ENCODE assay signal across 16 cellular contexts in genomic region chr5:111386832-111387162, GRCh38.
DNase-seq lines count a peak whose midpoint lies in the region; ATAC-seq and TF ChIP-seq lines count a peak whose summit lies in the region.
"Had no signal": no experiment of that assay in that cellular context is flagged by ENCODE, and none has a peak within 500 bp of the region (broad histone marks: within the 10 kb centered on the region; RNA-seq: fewer than 3 reads in every experiment).

No MANE protein-coding gene starts in this region.

- H3K36me3 Mint-ChIP-seq in chondrocyte (ENCODE audit: low read depth) = no peaks in the 10 kb centered on the region
- H3K36me3 Mint-ChIP-seq in activated CD4-positive, alpha-beta T cell treated with anti-CD3 and anti-CD28 coated beads, Interleukin-2, amount 10 ng/mL, durations not matched to agents 7 days and 5 days (ENCODE audit: low read depth) = peaks cover 55% of the 10 kb centered on the region

- H3K9me2 ChIP-seq in Loucy (replicated peaks; ENCODE audit: low read depth, low read length) = no peaks in the 10 kb centered on the region

- H3K27me3 ChIP-seq in DND-41 (ENCODE audit: insufficient read depth, low read length, poor library complexity) = no peaks in the 10 kb centered on the region
- no peaks in the 10 kb centered on the region for H3K27me3 ChIP-seq in Loucy (ENCODE audit: insufficient read depth, low read length, poor library complexity, severe bottlenecking)
- H3K27me3 ChIP-seq in WERI-Rb-1 (ENCODE audit: insufficient read depth, low read depth, severe bottlenecking) = no peaks in the 10 kb centered on the region
- no peaks in the 10 kb centered on the region for H3K27me3 ChIP-seq in osteoblast (ENCODE audit: insufficient read depth, low read length)

- POLR2A ChIA-PET in activated CD4-positive, alpha-beta T cell treated with anti-CD3 and anti-CD28 coated beads, Interleukin-2, amount 10 ng/mL, durations not matched to agents 7 days and 5 days (lab: Charles Lee) = no interaction called here

- H4K20me1 ChIP-seq in DND-41 (ENCODE audit: insufficient read depth, low read length) (no peaks in the 10 kb centered on the region), Loucy (ENCODE audit: insufficient read depth, low read length, poor library complexity, severe bottlenecking) (no peaks in the 10 kb centered on the region), osteoblast (ENCODE audit: insufficient read depth, low read length) (no peaks in the 10 kb centered on the region)

- peak overlapping the region; percentile 57 for H2AFZ ChIP-seq in DND-41 (ENCODE audit: low read depth, low read length)
- no peak overlapping the region for H2AFZ ChIP-seq in Loucy (ENCODE audit: low read length)
- H2AFZ ChIP-seq in osteoblast (ENCODE audit: low read length) = peak overlapping the region; percentile 60

- no peaks in the 10 kb centered on the region for H3F3A ChIP-seq in Loucy (ENCODE audit: low read depth)

- H3K4me3 Mint-ChIP-seq in chondrocyte (ENCODE audit: unreplicated experiment) = no peak overlapping the region
- no peak overlapping the region for H3K4me3 Mint-ChIP-seq in activated CD4-positive, alpha-beta T cell treated with anti-CD3 and anti-CD28 coated beads, Interleukin-2, amount 10 ng/mL, durations not matched to agents 7 days and 5 days
- H3K4me3 Mint-ChIP-seq: CD4-positive, alpha-beta T cell; H9 had no signal

- no peaks in the 10 kb centered on the region for H3K9me3 ChIP-seq in DND-41 (ENCODE audit: insufficient read depth, low read length, severe bottlenecking)
- no peaks in the 10 kb centered on the region for H3K9me3 ChIP-seq in Loucy (ENCODE audit: insufficient read depth, low read depth, low read length)
- no peaks in the 10 kb centered on the region for H3K9me3 ChIP-seq in WERI-Rb-1 (ENCODE audit: severe bottlenecking)
- no peaks in the 10 kb centered on the region for H3K9me3 ChIP-seq in osteoblast (ENCODE audit: low read depth, low read length)
- H3K9me3 ChIP-seq: Caco-2 had no signal

- peak overlapping the region; percentile 51 for H3K4me2 ChIP-seq in DND-41 (ENCODE audit: insufficient read depth, low read length)
- H3K4me2 ChIP-seq in Loucy (ENCODE audit: low read depth, low read length, poor library complexity, severe bottlenecking) = peak overlapping the region; percentile 74
- H3K4me2 ChIP-seq in osteoblast (ENCODE audit: insufficient read depth, low read length) = no peak overlapping the region

- peak overlapping the region; percentile 41 for H3K9ac ChIP-seq in DND-41 (ENCODE audit: low read depth, low read length)
- H3K9ac ChIP-seq in Loucy (ENCODE audit: low read depth, low read length, poor library complexity, severe bottlenecking) = peak overlapping the region; percentile 58

- peak overlapping the region in 1 of 2 experiments; percentile 22; a peak in 1 of 4 replicates for H3K4me3 ChIP-seq in DND-41 (ENCODE audit: low read depth in 1 of 2, low read length in 2 of 2)
- peak overlapping the region; percentile 60 for H3K4me3 ChIP-seq in Loucy (ENCODE audit: low read length, poor library complexity, severe bottlenecking)
- H3K4me3 ChIP-seq in WERI-Rb-1 (ENCODE audit: low read depth, low read length) = no peak overlapping the region
- no peak overlapping the region for H3K4me3 ChIP-seq in osteoblast (ENCODE audit: insufficient read depth, low read length)
- H3K4me3 ChIP-seq: GM12878 had no signal

- H3K36me3 ChIP-seq in DND-41 (ENCODE audit: insufficient read depth, low read length) = no peaks in the 10 kb centered on the region
- H3K36me3 ChIP-seq in Loucy (ENCODE audit: insufficient read depth, low read length) = 0 out of 2 replicates have a peak, but pooled peaks cover 4% of the 10 kb centered on the region
- H3K36me3 ChIP-seq in WERI-Rb-1 = no peaks in the 10 kb centered on the region
- H3K36me3 ChIP-seq in osteoblast (ENCODE audit: insufficient read depth, low read length) = no peaks in the 10 kb centered on the region

- peak overlapping the region; percentile 80 for H3K27ac ChIP-seq in DND-41 (ENCODE audit: low read length)
- peak overlapping the region; percentile 57 for H3K27ac ChIP-seq in WERI-Rb-1
- H3K27ac ChIP-seq in osteoblast (ENCODE audit: low read depth, low read length) = no peak overlapping the region

- DNase-seq in DND-41 = peak; percentile 57
- no peak for DNase-seq in WERI-Rb-1
- DNase-seq in osteoblast (ENCODE audit: insufficient read length, low spot score, missing footprints) = no peak
- DNase-seq in chondrocyte (ENCODE audit: low spot score) = no peak
- no peak for DNase-seq in NK-92 treated with Interleukin-12 subunit alpha and Interleukin-12 subunit beta, amount 100 ng/mL, for 24 hours (lab: John Stamatoyannopoulos, UW)
- DNase-seq in activated CD4-positive, alpha-beta T cell treated with anti-CD3 and anti-CD28 coated beads, Interleukin-2, amount 10 ng/mL, durations not matched to agents 7 days and 5 days = no peak
- DNase-seq: Caco-2; CD4-positive, alpha-beta T cell; H9; MM.1S; NCI-H1048; NCI-H2029; NCI-H510A treated with DMSO at 0.1 percent for 48 hours; Right ventricle myocardium superior had no signal

- ATAC-seq in DND-41 (ENCODE audit: insufficient read depth, low read depth) = peak; percentile 82
- ATAC-seq: GM12878 had no signal

- CTCF ChIA-PET in activated CD4-positive, alpha-beta T cell treated with anti-CD3 and anti-CD28 coated beads, Interleukin-2, amount 10 ng/mL, durations not matched to agents 7 days and 5 days (lab: Charles Lee) = interaction anchor here (1.1 kb wide), 1 partner anchor 12 kb away, joined by 3 read pairs; no protein-coding TSS in a partner anchor

- TF ChIP-seq CTCF in DND-41 (IDR thresholded peaks at IDR 0.05; ENCODE audit: borderline replicate concordance, extremely low read depth, low read length, poor library complexity, severe bottlenecking) (no peak), Loucy (conservative IDR thresholded peaks at IDR 0.05; ENCODE audit: low read length) (no peak), WERI-Rb-1 (IDR thresholded peaks at IDR 0.05; ENCODE audit: low read depth, low read length) (no peak), osteoblast (IDR thresholded peaks at IDR 0.05; ENCODE audit: extremely low read depth, low read depth, low read length) (no peak), chondrocyte (IDR thresholded peaks at IDR 0.05) (no peak)

- H3K4me1 ChIP-seq in DND-41 (ENCODE audit: insufficient read depth, low read length) (peaks cover 24% of the 10 kb centered on the region), Loucy (ENCODE audit: insufficient read depth, low read length, poor library complexity, severe bottlenecking) (peaks cover 20% of the 10 kb centered on the region), osteoblast (ENCODE audit: insufficient read depth, low read length) (peaks cover 9% of the 10 kb centered on the region)
- H3K4me1 ChIP-seq: Caco-2 had no signal

- no peak overlapping the region for H3K27ac Mint-ChIP-seq in chondrocyte (ENCODE audit: unreplicated experiment)
- no peak overlapping the region for H3K27ac Mint-ChIP-seq in activated CD4-positive, alpha-beta T cell treated with anti-CD3 and anti-CD28 coated beads, Interleukin-2, amount 10 ng/mL, durations not matched to agents 7 days and 5 days
- H3K27ac Mint-ChIP-seq: CD4-positive, alpha-beta T cell had no signal

- no peaks in the 10 kb centered on the region for H3K9me3 Mint-ChIP-seq in chondrocyte (ENCODE audit: low read depth)
- H3K9me3 Mint-ChIP-seq in activated CD4-positive, alpha-beta T cell treated with anti-CD3 and anti-CD28 coated beads, Interleukin-2, amount 10 ng/mL, durations not matched to agents 7 days and 5 days = peaks cover 2% of the 10 kb centered on the region
- H3K9me3 Mint-ChIP-seq: CD4-positive, alpha-beta T cell; H9 had no signal

- H3K79me2 ChIP-seq in DND-41 (ENCODE audit: insufficient read depth, low read length) (no peaks in the 10 kb centered on the region), Loucy (ENCODE audit: insufficient read depth, low read length) (no peaks in the 10 kb centered on the region), osteoblast (ENCODE audit: insufficient read depth, low read length) (no peaks in the 10 kb centered on the region)

- H3K4me1 Mint-ChIP-seq in chondrocyte (ENCODE audit: low read depth) = no peaks in the 10 kb centered on the region
- H3K4me1 Mint-ChIP-seq in activated CD4-positive, alpha-beta T cell treated with anti-CD3 and anti-CD28 coated beads, Interleukin-2, amount 10 ng/mL, durations not matched to agents 7 days and 5 days = no peaks in the 10 kb centered on the region
- H3K4me1 Mint-ChIP-seq: H9 had no signal

- H3K27me3 Mint-ChIP-seq in chondrocyte (ENCODE audit: low read depth) = peaks cover 10% of the 10 kb centered on the region
- H3K27me3 Mint-ChIP-seq in activated CD4-positive, alpha-beta T cell treated with anti-CD3 and anti-CD28 coated beads, Interleukin-2, amount 10 ng/mL, durations not matched to agents 7 days and 5 days = no peaks in the 10 kb centered on the region
- H3K27me3 Mint-ChIP-seq: CD4-positive, alpha-beta T cell had no signal
